Comparison of ENCODE assay signal across 17 cellular contexts in genomic region chr19:15534957-15535864, GRCh38. TPM values are rescaled to one million over a fixed set of nuclear protein-coding genes. Genes with fewer than 3 reads are reported as not detected.
DNase-seq lines count a peak whose midpoint lies in the region; ATAC-seq lines count a peak whose summit lies in the region.
"Had no signal": no experiment of that assay in that cellular context is flagged by ENCODE, and none has a peak within 500 bp of the region (broad histone marks: within the 10 kb centered on the region; RNA-seq: fewer than 3 reads in every experiment).

No MANE protein-coding gene starts in this region.

- H3K4me1 Mint-ChIP-seq in activated CD4-positive, alpha-beta T cell treated with anti-CD3 and anti-CD28 coated beads, Interleukin-2, amount 10 ng/mL, durations not matched to agents 7 days and 5 days: peaks cover 19% of the 10 kb centered on the region
- H3K4me1 Mint-ChIP-seq in stimulated activated naive CD8-positive, alpha-beta T cell treated with anti-CD3 and anti-CD28 coated beads, Interleukin-15, amount 100 ng/mL, for 72 hours: peaks cover 38% of the 10 kb centered on the region

- ATAC-seq in stimulated activated naive CD8-positive, alpha-beta T cell treated with anti-CD3 and anti-CD28 coated beads, Interleukin-15, Interleukin-2, amounts not matched to agents 100 U/mL and 50 U/mL, for 24 hours: no peak
- ATAC-seq in stimulated activated naive CD8-positive, alpha-beta T cell treated with anti-CD3 and anti-CD28 coated beads, Interleukin-15, amount 100 ng/mL, for 72 hours: no peak
- ATAC-seq in Right ventricle myocardium inferior: no peak

- peaks cover 8% of the 10 kb centered on the region for H3K9me3 Mint-ChIP-seq in activated CD4-positive, alpha-beta T cell treated with anti-CD3 and anti-CD28 coated beads, Interleukin-2, amount 10 ng/mL, durations not matched to agents 7 days and 5 days
- peaks cover 5 to 6% of the 10 kb centered on the region in 2 donors for H3K9me3 Mint-ChIP-seq in stimulated activated naive CD8-positive, alpha-beta T cell treated with anti-CD3 and anti-CD28 coated beads, Interleukin-15, amount 100 ng/mL, for 72 hours

- H3K4me3 Mint-ChIP-seq in activated CD4-positive, alpha-beta T cell treated with anti-CD3 and anti-CD28 coated beads, Interleukin-2, amount 10 ng/mL, durations not matched to agents 7 days and 5 days: no peak overlapping the region
- H3K4me3 Mint-ChIP-seq in stimulated activated naive CD8-positive, alpha-beta T cell treated with anti-CD3 and anti-CD28 coated beads, Interleukin-15, amount 100 ng/mL, for 72 hours: no peak overlapping the region

- intact Hi-C loops in Right ventricle myocardium inferior (cut with DNase I): no loop called here

- peaks cover 6% of the 10 kb centered on the region for H3K27me3 Mint-ChIP-seq in activated CD4-positive, alpha-beta T cell treated with anti-CD3 and anti-CD28 coated beads, Interleukin-2, amount 10 ng/mL, durations not matched to agents 7 days and 5 days
- no peaks in the 10 kb centered on the region for H3K27me3 Mint-ChIP-seq in stimulated activated naive CD8-positive, alpha-beta T cell treated with anti-CD3 and anti-CD28 coated beads, Interleukin-15, amount 100 ng/mL, for 72 hours

- DNase-seq in activated CD4-positive, alpha-beta T cell treated with anti-CD3 and anti-CD28 coated beads for 4 hours: peak; percentile 28 to 47
- DNase-seq in activated CD4-positive, alpha-beta T cell treated with anti-CD3 and anti-CD28 coated beads, Interleukin-2, amount 10 ng/mL, durations not matched to agents 7 days and 5 days: no peak
- DNase-seq in stimulated activated naive CD8-positive, alpha-beta T cell treated with anti-CD3 and anti-CD28 coated beads, Interleukin-15, Interleukin-2, amounts not matched to agents 100 U/mL and 50 U/mL, for 24 hours: peak; percentile 36
- DNase-seq in stimulated activated naive CD8-positive, alpha-beta T cell treated with anti-CD3 and anti-CD28 coated beads, Interleukin-15, amount 100 ng/mL, for 72 hours: no peak
- peak; percentile 44 for DNase-seq in stimulated activated CD4-positive, alpha-beta T cell treated with anti-CD3 and anti-CD28 coated beads, Interleukin-2, amount 100 ng/mL, for 4 hours (ENCODE audit: low read depth)
- no peak for DNase-seq in kidney glomerular epithelial cell (lab: John Stamatoyannopoulos, UW)
- DNase-seq in Right ventricle myocardium inferior (ENCODE audit: missing footprints): no peak
- no peak for DNase-seq in NCI-H2227 treated with DMSO at 0.1 percent for 48 hours (lab: John Stamatoyannopoulos, UW)
- DNase-seq: 8988T, EL, KBM-7, NCI-H1048, NCI-H226, NCI-H526 had no signal

- H3K27ac Mint-ChIP-seq in activated CD4-positive, alpha-beta T cell treated with anti-CD3 and anti-CD28 coated beads, Interleukin-2, amount 10 ng/mL, durations not matched to agents 7 days and 5 days: no peak overlapping the region
- no peak overlapping the region for H3K27ac Mint-ChIP-seq in stimulated activated naive CD8-positive, alpha-beta T cell treated with anti-CD3 and anti-CD28 coated beads, Interleukin-15, amount 100 ng/mL, for 72 hours

- peaks cover 6% of the 10 kb centered on the region for H3K36me3 Mint-ChIP-seq in activated CD4-positive, alpha-beta T cell treated with anti-CD3 and anti-CD28 coated beads, Interleukin-2, amount 10 ng/mL, durations not matched to agents 7 days and 5 days (ENCODE audit: low read depth)

- POLR2A ChIA-PET in activated CD4-positive, alpha-beta T cell treated with anti-CD3 and anti-CD28 coated beads, Interleukin-2, amount 10 ng/mL, durations not matched to agents 7 days and 5 days (lab: Charles Lee): no interaction called here

- CTCF ChIA-PET in activated CD4-positive, alpha-beta T cell treated with anti-CD3 and anti-CD28 coated beads, Interleukin-2, amount 10 ng/mL, durations not matched to agents 7 days and 5 days (lab: Charles Lee): interaction anchor here (1.2 kb wide), 1 partner anchor 20 kb away, joined by 4 read pairs; no protein-coding TSS in a partner anchor

RNA-seq across cellular contexts. Expression of gene CYP4F22, which starts 26.9 kb away (rescaled TPM):
- total RNA-seq in activated CD4-positive, alpha-beta T cell treated with anti-CD3 and anti-CD28 coated beads, Interleukin-2, amount 10 ng/mL, durations not matched to agents 7 days and 5 days: under 1 TPM; 0.67 to 0.87 TPM
- not detected for total RNA-seq in Right ventricle myocardium inferior
- total RNA-seq: H1, M059J, OCI-LY7 had no signal

RNA-seq across cellular contexts. Expression of gene PGLYRP2, which starts 55.9 kb away (rescaled TPM):
- total RNA-seq in activated CD4-positive, alpha-beta T cell treated with anti-CD3 and anti-CD28 coated beads, Interleukin-2, amount 10 ng/mL, durations not matched to agents 7 days and 5 days: under 1 TPM in 1 of 2 experiments, not detected in 1; 0.08 TPM
- not detected for total RNA-seq in Right ventricle myocardium inferior
- total RNA-seq: H1, OCI-LY7 had no signal

Comparison
In these comparisons a context has a peak if more than half of its experiments do, and no peak if none do; other contexts are left out.
1. DNase-seq: peak in activated CD4-positive, alpha-beta T cell treated with anti-CD3 and anti-CD28 coated beads for 4 hours (2 of 2), stimulated activated naive CD8-positive, alpha-beta T cell treated with anti-CD3 and anti-CD28 coated beads, Interleukin-15, Interleukin-2, amounts not matched to agents 100 U/mL and 50 U/mL, for 24 hours (single experiment) and stimulated activated CD4-positive, alpha-beta T cell treated with anti-CD3 and anti-CD28 coated beads, Interleukin-2, amount 100 ng/mL, for 4 hours (single experiment); none in activated CD4-positive, alpha-beta T cell treated with anti-CD3 and anti-CD28 coated beads, Interleukin-2, amount 10 ng/mL, durations not matched to agents 7 days and 5 days (single experiment), stimulated activated naive CD8-positive, alpha-beta T cell treated with anti-CD3 and anti-CD28 coated beads, Interleukin-15, amount 100 ng/mL, for 72 hours (0 of 2), kidney glomerular epithelial cell (single experiment), Right ventricle myocardium inferior (single experiment) and NCI-H2227 treated with DMSO at 0.1 percent for 48 hours (single experiment).